In the genomic region with DNA sequence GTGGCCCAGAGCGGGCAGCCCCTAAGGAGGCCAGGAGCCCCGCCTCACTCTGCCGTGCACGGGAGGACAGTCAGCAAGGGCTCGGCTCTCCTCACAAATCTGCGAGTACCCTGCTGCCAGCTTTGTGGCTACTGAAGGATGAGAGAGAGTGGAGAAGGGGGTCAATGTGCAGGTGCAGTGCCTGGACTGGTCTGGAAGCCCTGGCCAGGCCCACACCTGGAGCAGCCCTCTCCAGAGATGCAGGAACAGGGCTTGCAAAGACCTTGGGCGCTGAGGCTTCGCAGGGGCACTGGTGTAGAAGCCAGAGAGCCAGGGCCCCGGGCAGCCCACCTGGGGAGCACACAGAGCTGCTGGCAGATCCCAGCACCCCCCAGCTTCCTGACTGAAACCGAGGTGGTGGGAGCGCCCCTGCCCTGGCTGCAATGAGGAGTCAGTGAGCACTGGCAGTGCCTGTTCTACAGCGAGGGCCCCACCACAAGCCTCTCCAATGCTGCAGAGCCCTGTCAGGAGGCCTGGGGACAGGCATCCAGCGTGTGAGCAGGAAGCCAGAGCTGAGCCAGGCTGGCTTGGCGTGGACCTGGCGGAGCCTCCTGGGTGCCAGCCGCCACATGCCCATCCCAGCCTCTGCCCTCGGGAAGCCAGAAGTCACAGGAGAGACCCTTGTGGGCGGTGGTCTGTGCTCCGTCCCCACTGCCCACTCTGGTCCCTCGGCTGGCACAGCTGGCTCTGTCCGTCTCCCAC, we compare ENCODE assay signal across 10 cellular contexts. TPM values are rescaled to one million over a fixed set of nuclear protein-coding genes. Genes with fewer than 3 reads are reported as not detected.
DNase-seq lines count a peak whose midpoint lies in the region; ATAC-seq and TF ChIP-seq lines count a peak whose summit lies in the region.
"Had no signal": no experiment of that assay in that cellular context is flagged by ENCODE, and none has a peak within 500 bp of the region (broad histone marks: within the 10 kb centered on the region; RNA-seq: fewer than 3 reads in every experiment).

No MANE protein-coding gene starts in this region.

- no peak overlapping the region for H3K27ac Mint-ChIP-seq in activated CD4-positive, alpha-beta T cell treated with anti-CD3 and anti-CD28 coated beads, Interleukin-2, amount 10 ng/mL, durations not matched to agents 24 days and 14 days
- peak overlapping the region; percentile 88 for H3K27ac Mint-ChIP-seq in central memory CD8-positive, alpha-beta T cell (ENCODE audit: low read depth)
- H3K27ac Mint-ChIP-seq in progenitor cell of endocrine pancreas = no peak overlapping the region

- intact Hi-C loops in activated CD4-positive, alpha-beta T cell treated with anti-CD3 and anti-CD28 coated beads, Interleukin-2, amount 10 ng/mL, durations not matched to agents 24 days and 14 days (cut with micrococcal nuclease) = loop anchor here (5.0 kb wide), 1 partner anchor 49 kb away; no protein-coding TSS in a partner anchor
- intact Hi-C loops in body of pancreas (cut with DNase I) = no loop called here

- ATAC-seq in central memory CD8-positive, alpha-beta T cell (replicated peaks; ENCODE audit: extremely low read depth, poor library complexity, severe bottlenecking) = no peak
- ATAC-seq in body of pancreas = no peak

- H3K4me2 ChIP-seq in OCI-LY3 (ENCODE audit: low read length) = peak overlapping the region; percentile 80

- H3K79me2 ChIP-seq in OCI-LY3 (ENCODE audit: low read length) = no peaks in the 10 kb centered on the region

- no peaks in the 10 kb centered on the region for H3K36me3 Mint-ChIP-seq in activated CD4-positive, alpha-beta T cell treated with anti-CD3 and anti-CD28 coated beads, Interleukin-2, amount 10 ng/mL, durations not matched to agents 24 days and 14 days (ENCODE audit: low read depth)
- H3K36me3 Mint-ChIP-seq in central memory CD8-positive, alpha-beta T cell (ENCODE audit: insufficient read depth) = peaks cover 24% of the 10 kb centered on the region
- H3K36me3 Mint-ChIP-seq in progenitor cell of endocrine pancreas (ENCODE audit: insufficient read depth) = no peaks in the 10 kb centered on the region

- H2AFZ ChIP-seq in OCI-LY3 (ENCODE audit: low read depth, low read length) = peak overlapping the region; percentile 83; the same call in 1 of the 2 replicates

- no peak for TF ChIP-seq CTCF in OCI-LY3 (IDR thresholded peaks at IDR 0.05; ENCODE audit: low read depth, low read length)
- TF ChIP-seq CTCF in progenitor cell of endocrine pancreas (IDR thresholded peaks at IDR 0.05; ENCODE audit: unreplicated experiment) = no peak
- no peak for TF ChIP-seq CTCF in body of pancreas (IDR thresholded peaks at IDR 0.05)

- TF ChIP-seq POLR2A in body of pancreas (IDR thresholded peaks at IDR 0.05) = no peak

- H3K27ac ChIP-seq in OCI-LY3 (ENCODE audit: low read length) (no peak overlapping the region), body of pancreas (no peak overlapping the region)

- H3K4me3 ChIP-seq in OCI-LY3 (ENCODE audit: low read length) (peak overlapping the region; percentile 85), body of pancreas (no peak overlapping the region)

- no peaks in the 10 kb centered on the region for H4K20me1 ChIP-seq in OCI-LY3 (ENCODE audit: insufficient read depth, low read length)

- no peak for DNase-seq in activated CD4-positive, alpha-beta T cell treated with anti-CD3 and anti-CD28 coated beads, Interleukin-2, amount 10 ng/mL, durations not matched to agents 24 days and 14 days
- DNase-seq in activated CD4-positive, alpha-beta T cell treated with anti-CD3 and anti-CD28 coated beads, Interleukin-2, amount 50 U/mL, for 48 hours = no peak
- no peak for DNase-seq in central memory CD8-positive, alpha-beta T cell (ENCODE audit: low spot score in 2 of 2)
- DNase-seq in progenitor cell of endocrine pancreas (ENCODE audit: low spot score, unreplicated experiment) = no peak
- no peak for DNase-seq in body of pancreas
- DNase-seq in stimulated activated CD4-positive, alpha-beta T cell treated with anti-CD3 and anti-CD28 coated beads, Interleukin-1b, Interleukin-23, amount 100 ng/mL, for 48 hours = no peak
- no peak for DNase-seq in effector CD8-positive, alpha-beta T cell (lab: John Stamatoyannopoulos, UW)

- peaks cover 23% of the 10 kb centered on the region for H3K27me3 Mint-ChIP-seq in activated CD4-positive, alpha-beta T cell treated with anti-CD3 and anti-CD28 coated beads, Interleukin-2, amount 10 ng/mL, durations not matched to agents 24 days and 14 days
- no peaks in the 10 kb centered on the region for H3K27me3 Mint-ChIP-seq in central memory CD8-positive, alpha-beta T cell
- peaks cover 45% of the 10 kb centered on the region for H3K27me3 Mint-ChIP-seq in progenitor cell of endocrine pancreas

- H3K36me3 ChIP-seq in OCI-LY3 (replicated peaks; ENCODE audit: low read depth, low read length) = no peaks in the 10 kb centered on the region
- no peaks in the 10 kb centered on the region for H3K36me3 ChIP-seq in body of pancreas (replicated peaks in 1 of 2; ENCODE audit: insufficient read depth in 1 of 2, low read depth in 2 of 2)
- H3K36me3 ChIP-seq: right atrium auricular region had no signal

- H3K9me3 Mint-ChIP-seq in activated CD4-positive, alpha-beta T cell treated with anti-CD3 and anti-CD28 coated beads, Interleukin-2, amount 10 ng/mL, durations not matched to agents 24 days and 14 days = no peaks in the 10 kb centered on the region
- H3K9me3 Mint-ChIP-seq in central memory CD8-positive, alpha-beta T cell = no peaks in the 10 kb centered on the region
- H3K9me3 Mint-ChIP-seq in progenitor cell of endocrine pancreas (ENCODE audit: low read depth) = no peaks in the 10 kb centered on the region

- peaks cover 12% of the 10 kb centered on the region for H3K4me1 ChIP-seq in OCI-LY3 (ENCODE audit: low read length)
- peaks cover 26% of the 10 kb centered on the region for H3K4me1 ChIP-seq in body of pancreas

- peaks cover 22% of the 10 kb centered on the region for H3K4me1 Mint-ChIP-seq in activated CD4-positive, alpha-beta T cell treated with anti-CD3 and anti-CD28 coated beads, Interleukin-2, amount 10 ng/mL, durations not matched to agents 24 days and 14 days
- peaks cover 34% of the 10 kb centered on the region for H3K4me1 Mint-ChIP-seq in central memory CD8-positive, alpha-beta T cell
- peaks cover 6% of the 10 kb centered on the region for H3K4me1 Mint-ChIP-seq in progenitor cell of endocrine pancreas (ENCODE audit: low read depth)

- peak overlapping the region; percentile 63 for H3K4me3 Mint-ChIP-seq in activated CD4-positive, alpha-beta T cell treated with anti-CD3 and anti-CD28 coated beads, Interleukin-2, amount 10 ng/mL, durations not matched to agents 24 days and 14 days
- H3K4me3 Mint-ChIP-seq in central memory CD8-positive, alpha-beta T cell = peak overlapping the region; percentile 88
- peak overlapping the region; percentile 29 for H3K4me3 Mint-ChIP-seq in progenitor cell of endocrine pancreas (ENCODE audit: low read depth)

- H3K9me3 ChIP-seq in OCI-LY3 (ENCODE audit: insufficient read depth, low read length) (no peaks in the 10 kb centered on the region), body of pancreas (no peaks in the 10 kb centered on the region)
- H3K9me3 ChIP-seq: heart left ventricle, right atrium auricular region had no signal

- 92 to 94% methylated on average over 14 to 21 of the region's 21 CpGs for WGBS in body of pancreas, 2 donors

- H3K9ac ChIP-seq in OCI-LY3 (ENCODE audit: low read length) = peak overlapping the region; percentile 79; the same call in 1 of the 2 replicates

- H3K27me3 ChIP-seq in OCI-LY3 (ENCODE audit: low read depth, low read length) (no peaks in the 10 kb centered on the region), body of pancreas (no peaks in the 10 kb centered on the region)

RNA-seq across cellular contexts. Expression of a gene that starts 3.9 kb away (rescaled TPM):
- total RNA-seq in activated CD4-positive, alpha-beta T cell treated with anti-CD3 and anti-CD28 coated beads, Interleukin-2, amount 10 ng/mL, durations not matched to agents 24 days and 14 days = 20.7 and 21.6 TPM in 2 replicates
- total RNA-seq in progenitor cell of endocrine pancreas (1.9 and 2.2 TPM in 2 replicates), body of pancreas (10 to 100 TPM; 25.4 to 33.5 TPM)

RNA-seq across cellular contexts. Expression of a gene that starts 55.1 kb away (rescaled TPM):
- 1.0 and 1.8 TPM in 2 replicates for total RNA-seq in activated CD4-positive, alpha-beta T cell treated with anti-CD3 and anti-CD28 coated beads, Interleukin-2, amount 10 ng/mL, durations not matched to agents 24 days and 14 days
- total RNA-seq in progenitor cell of endocrine pancreas (11.2 and 11.6 TPM in 2 replicates), body of pancreas (10 to 100 TPM in 1 of 2 donors, 1 to 10 TPM in 1; 8.2 to 20.5 TPM)

Comparison
In these comparisons a context has a peak if more than half of its experiments do, and no peak if none do; other contexts are left out.
1. H3K4me3 Mint-ChIP-seq: peak in every context shown above with its lines; median percentile 88 in central memory CD8-positive, alpha-beta T cell; 63 in activated CD4-positive, alpha-beta T cell treated with anti-CD3 and anti-CD28 coated beads, Interleukin-2, amount 10 ng/mL, durations not matched to agents 24 days and 14 days; 29 in progenitor cell of endocrine pancreas.